Comparison of ENCODE assay signal across 27 cellular contexts in the genomic region with DNA sequence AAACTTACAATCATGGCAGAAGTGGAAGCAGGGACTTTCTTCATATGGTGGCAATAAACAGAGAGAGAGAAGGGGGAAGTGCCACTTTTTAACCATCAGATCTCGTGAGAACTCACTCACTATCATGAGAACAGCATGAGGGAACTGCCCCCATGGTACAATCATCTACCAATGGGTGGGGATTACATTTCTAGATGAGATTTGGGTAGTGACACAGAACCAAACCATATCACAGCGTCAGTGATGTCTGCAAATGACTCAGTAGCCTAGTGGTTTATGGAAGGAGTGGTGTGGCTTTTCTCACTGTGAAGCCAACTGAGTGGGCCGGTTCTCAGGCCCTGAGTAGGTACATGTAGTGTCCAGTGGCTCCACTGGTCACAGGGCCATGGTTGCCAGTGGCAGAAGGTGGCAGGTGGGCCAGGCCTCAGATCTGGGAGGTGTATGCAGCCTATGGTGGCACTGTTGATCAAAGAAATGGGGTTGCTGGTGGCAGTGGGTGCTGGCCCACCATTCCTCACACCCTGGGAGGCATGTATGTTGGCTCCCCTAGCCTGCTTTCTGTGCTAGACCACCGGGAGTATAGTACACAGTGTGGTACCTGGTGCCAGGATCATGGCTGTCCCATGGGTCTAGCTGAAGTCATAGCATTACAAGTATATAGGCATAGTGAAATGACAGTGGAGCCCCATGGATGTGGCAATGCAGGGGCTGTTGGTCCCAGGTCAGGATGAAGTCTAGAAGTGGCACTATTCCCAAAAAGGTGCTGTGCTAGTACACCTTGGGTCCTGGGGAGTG.
DNase-seq lines count a peak whose midpoint lies in the region; ATAC-seq, FAIRE-seq and TF ChIP-seq lines count a peak whose summit lies in the region.
"Had no signal": no experiment of that assay in that cellular context is flagged by ENCODE, and none has a peak within 500 bp of the region (broad histone marks: within the 10 kb centered on the region; RNA-seq: fewer than 3 reads in every experiment).

No MANE protein-coding gene starts in this region.

- CTCF ChIA-PET in HepG2 (lab: Yijun Ruan, JAX; ENCODE audit: low intra/inter-chr PET ratio, low total read pairs): no interaction called here

- in situ Hi-C loops in HepG2 (cut with HindIII; ENCODE audit: extremely low pct_ligation_motif_present, low pct_unique_long_range_greater_than_20kb) (no loop called here), KBM-7 (cut with MboI; ENCODE audit: low pct_unique_long_range_greater_than_20kb, low sequenced_read_pairs) (no loop called here)

- no peak overlapping the region for H3K4me2 ChIP-seq in HepG2 (ENCODE audit: low read depth, low read length)
- H3K4me2 ChIP-seq: BLaER1 had no signal

- ATAC-seq in HepG2 (peak; percentile 69), right lobe of liver (no peak), GM18868 (IDR thresholded peaks at IDR 0.05; ENCODE audit: unreplicated experiment) (peak; percentile 86), GM21360 (IDR thresholded peaks at IDR 0.05; ENCODE audit: unreplicated experiment) (no peak)
- peak; percentile 57 to 84 for ATAC-seq in stimulated activated naive B cell treated with anti-CD40 and anti-IgM and Interleukin-4, amounts not matched to agents 10 μg/mL and 1 μg/mL and 100 μg/mL, for 72 hours (replicated peaks)
- ATAC-seq: K562, mucosa of descending colon, T-cell, WTC11 had no signal

- H3K27me3 ChIP-seq in HepG2 (ENCODE audit: control insufficient read depth in 1 of 2, insufficient read depth in 2 of 2, low read length in 2 of 2): no peaks in the 10 kb centered on the region
- H3K27me3 ChIP-seq in right lobe of liver: no peaks in the 10 kb centered on the region
- H3K27me3 ChIP-seq: BLaER1, transverse colon had no signal

- POLR2A ChIA-PET in HepG2 (lab: Yijun Ruan, JAX): no interaction called here

- no peak overlapping the region for H2AFZ ChIP-seq in HepG2 (ENCODE audit: low read length)

- TF ChIP-seq CTCF in HepG2 (CRISPR knock-in tag; IDR thresholded peaks at IDR 0.05) (no peak), right lobe of liver (IDR thresholded peaks at IDR 0.05) (no peak)

- peaks cover 31 to 33% of the 10 kb centered on the region in 2 donors for H3K9me3 Mint-ChIP-seq in stimulated activated naive B cell treated with anti-CD40 and anti-IgM and Interleukin-4, amounts not matched to agents 10 μg/mL and 1 μg/mL and 100 μg/mL, for 72 hours

- H3K4me3 Mint-ChIP-seq in stimulated activated naive B cell treated with anti-CD40 and anti-IgM and Interleukin-4, amounts not matched to agents 10 μg/mL and 1 μg/mL and 100 μg/mL, for 72 hours: no peak overlapping the region
- H3K4me3 Mint-ChIP-seq: HFFc6, nephron, T-cell, WTC11 had no signal

- H3K36me3 ChIP-seq in HepG2 (replicated peaks in 1 of 2; ENCODE audit: control insufficient read depth in 1 of 2, insufficient read depth in 2 of 2, low read length in 2 of 2) (no peaks in the 10 kb centered on the region), right lobe of liver (no peaks in the 10 kb centered on the region)
- H3K36me3 ChIP-seq: BLaER1 had no signal

- FAIRE-seq in HepG2 (lab: Jason Lieb, UNC): no peak
- FAIRE-seq: H1, K562 had no signal

- H3K9me3 ChIP-seq in HepG2 (ENCODE audit: low read length): peaks cover 15% of the 10 kb centered on the region
- no peaks in the 10 kb centered on the region for H3K9me3 ChIP-seq in right lobe of liver

- no peak overlapping the region for H3K9ac ChIP-seq in HepG2 (ENCODE audit: insufficient read depth, low read depth, low read length)
- H3K9ac ChIP-seq: BLaER1 had no signal

- H3K27ac ChIP-seq in HepG2 (ENCODE audit: extremely low read length, insufficient read depth, low read length): no peak overlapping the region
- no peak overlapping the region for H3K27ac ChIP-seq in right lobe of liver
- H3K27ac ChIP-seq: BLaER1, epithelial cell of prostate, transverse colon had no signal

- H3K4me1 ChIP-seq in HepG2 (ENCODE audit: insufficient read depth, low read length) (peaks cover 7% of the 10 kb centered on the region), right lobe of liver (no peaks in the 10 kb centered on the region)
- H3K4me1 ChIP-seq: BLaER1 had no signal

- H3K4me3 ChIP-seq in HepG2 (replicated peaks in 1 of 3; ENCODE audit: insufficient read depth in 1 of 3, low read depth in 2 of 3, low read length in 3 of 3) (no peak overlapping the region), right lobe of liver (no peak overlapping the region)
- H3K4me3 ChIP-seq: BLaER1, K562, mucosa of descending colon, transverse colon had no signal

- H3K4me1 Mint-ChIP-seq in stimulated activated naive B cell treated with anti-CD40 and anti-IgM and Interleukin-4, amounts not matched to agents 10 μg/mL and 1 μg/mL and 100 μg/mL, for 72 hours: peaks cover 1 to 12% of the 10 kb centered on the region in 2 donors
- H3K4me1 Mint-ChIP-seq: nephron, T-cell had no signal

- BruUV-seq in HepG2 (replicated peaks; lab: Mats Ljungman, UMichigan): no TSS peak

- H3K36me3 Mint-ChIP-seq in stimulated activated naive B cell treated with anti-CD40 and anti-IgM and Interleukin-4, amounts not matched to agents 10 μg/mL and 1 μg/mL and 100 μg/mL, for 72 hours: peaks cover 43 to 60% of the 10 kb centered on the region in 2 donors

- no peaks in the 10 kb centered on the region for H3K79me2 ChIP-seq in HepG2 (ENCODE audit: insufficient read depth, low read length)

- H3K27me3 Mint-ChIP-seq in stimulated activated naive B cell treated with anti-CD40 and anti-IgM and Interleukin-4, amounts not matched to agents 10 μg/mL and 1 μg/mL and 100 μg/mL, for 72 hours: no peaks in the 10 kb centered on the region
- H3K27me3 Mint-ChIP-seq: T-cell had no signal

- 67% methylated on average over 4 of the region's 4 CpGs for WGBS in HepG2 (ENCODE audit: low lambda C conversion rate)
- WGBS in right lobe of liver (ENCODE audit: insufficient coverage, low coverage, low lambda C conversion rate, missing lambda C conversion rate): no CpG with 5 or more reads among the region's 4 CpGs

- DNase-seq in HepG2 (ENCODE audit: low spot score) (no peak), right lobe of liver (no peak), KBM-7 (peak; percentile 15), NCI-H187 treated with DMSO at 0.1 percent for 48 hours (lab: John Stamatoyannopoulos, UW) (no peak)
- DNase-seq in stimulated activated naive B cell treated with anti-CD40 and anti-IgM and Interleukin-4, amounts not matched to agents 10 μg/mL and 1 μg/mL and 100 μg/mL, for 72 hours: peak; percentile 1
- DNase-seq: activated CD4-positive, alpha-beta T cell treated with anti-CD3 and anti-CD28 coated beads, Interleukin-2, amount 50 U/mL, for 48 hours; activated effector memory CD4-positive, alpha-beta T cell treated with anti-CD3 and anti-CD28 coated beads, Interleukin-2, amount 50 U/mL, for 16 hours; activated T-cell treated with anti-CD3 and anti-CD28 coated beads for 4 hours; central memory CD4-positive, alpha-beta T cell; cortex of kidney; DMS153; effector memory CD4-positive, alpha-beta T cell; HFFc6; mammary epithelial cell; mucosa of descending colon; NCI-H2081; NCI-H526; T-cell; transverse colon had no signal

- TF ChIP-seq POLR2A in HepG2 (IDR thresholded peaks at IDR 0.05; ENCODE audit: insufficient read depth in 1 of 2, low read depth in 2 of 2, low read length in 2 of 2) (no peak), right lobe of liver (IDR thresholded peaks at IDR 0.05) (no peak)

- no peak for TF ChIP-seq RAD21 in HepG2 (CRISPR knock-in tag; IDR thresholded peaks at IDR 0.05)

- no peaks in the 10 kb centered on the region for H4K20me1 ChIP-seq in HepG2 (ENCODE audit: insufficient read depth, low read length)
- H4K20me1 ChIP-seq: BLaER1 had no signal

- intact Hi-C loops in HepG2 (cut with micrococcal nuclease; ENCODE audit: unreplicated experiment): no loop called here
- intact Hi-C loops in right lobe of liver (cut with DNase I): no loop called here

- TF ChIP-seq EP300 in HepG2 (IDR thresholded peaks at IDR 0.05; ENCODE audit: low read depth in 2 of 2, low read length in 2 of 2): no peak
- TF ChIP-seq EP300 in HepG2 (CRISPR knock-in tag; IDR thresholded peaks at IDR 0.05; ENCODE audit: borderline replicate concordance): no peak

- H3K27ac Mint-ChIP-seq in stimulated activated naive B cell treated with anti-CD40 and anti-IgM and Interleukin-4, amounts not matched to agents 10 μg/mL and 1 μg/mL and 100 μg/mL, for 72 hours: peak overlapping the region; percentile 38
- H3K27ac Mint-ChIP-seq: HFFc6, nephron, T-cell, WTC11 had no signal

TF ChIP-seq in HepG2, 621 proteins besides CTCF, POLR2A, EP300 and RAD21:
- TF ChIP-seq JUND (CRISPR knock-in tag; IDR thresholded peaks at IDR 0.05): no peak

Comparison
In these comparisons a context has a peak if more than half of its experiments do, and no peak if none do; other contexts are left out.
1. ATAC-seq: peak in HepG2 (single experiment), GM18868 (single experiment) and stimulated activated naive B cell treated with anti-CD40 and anti-IgM and Interleukin-4, amounts not matched to agents 10 μg/mL and 1 μg/mL and 100 μg/mL, for 72 hours (2 of 2); none in right lobe of liver (0 of 4) and GM21360 (single experiment).
2. DNase-seq: peak in KBM-7 (single experiment) and stimulated activated naive B cell treated with anti-CD40 and anti-IgM and Interleukin-4, amounts not matched to agents 10 μg/mL and 1 μg/mL and 100 μg/mL, for 72 hours (single experiment); none in HepG2 (single experiment), right lobe of liver (0 of 3) and NCI-H187 treated with DMSO at 0.1 percent for 48 hours (single experiment).